8 cellular contexts compared by ENCODE assay signal in the genomic region with DNA sequence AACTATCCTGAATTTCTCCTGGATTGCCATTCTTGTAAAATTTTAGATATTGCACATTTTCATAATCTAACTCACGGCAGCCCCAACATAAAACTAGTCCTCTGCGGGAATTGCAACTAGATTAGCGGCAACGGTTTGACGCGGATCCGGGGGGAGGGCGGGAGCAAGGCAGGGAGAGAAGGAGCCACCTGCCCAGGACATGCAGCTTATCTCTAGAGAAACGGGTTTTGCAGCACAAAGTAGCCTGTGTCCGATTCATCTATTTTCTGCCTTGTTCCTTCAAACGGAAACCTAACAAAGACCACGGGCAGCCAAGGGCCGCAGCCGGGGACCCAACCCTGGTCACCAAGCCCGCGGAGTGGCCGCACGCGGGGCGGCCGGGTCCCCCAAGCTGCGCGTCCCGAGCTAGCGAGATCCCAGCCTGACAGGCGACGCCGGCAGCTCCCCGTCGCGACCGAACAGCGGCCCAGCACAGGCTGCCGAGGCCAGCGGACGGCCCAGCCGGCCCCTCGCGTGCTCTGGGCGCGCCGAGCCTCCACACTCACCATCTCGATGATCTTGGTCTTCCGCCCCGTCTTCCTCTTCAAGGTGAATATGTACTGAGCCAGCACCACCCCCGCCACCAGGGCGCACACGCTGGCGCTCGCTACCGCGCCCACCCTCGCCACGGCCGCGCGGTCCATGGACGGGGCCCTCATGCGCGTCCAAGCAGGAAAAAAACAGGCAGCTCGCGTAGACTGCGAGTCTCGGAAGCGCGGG. TPM values are rescaled to one million over a fixed set of nuclear protein-coding genes. Genes with fewer than 3 reads are reported as not detected.
DNase-seq lines count a peak whose midpoint lies in the region; ATAC-seq and TF ChIP-seq lines count a peak whose summit lies in the region.

TSS of gene NT5C3A (minus strand) at position 754 of the 759 bp plus-strand sequence. CDS start at position 683, 71 bp downstream.

- H3K27ac ChIP-seq in C4-2B (peak within 1 kb of the TSS; percentile 89), adipose tissue (ENCODE audit: low read depth, low read length) (no peak within 1 kb of the TSS)

- no peaks in the 10 kb centered on the region for H3K27me3 Mint-ChIP-seq in progenitor cell of endocrine pancreas

- 0 to 1% (median 1%) methylated on average over 58 to 66 of the region's 66 CpGs for WGBS in adipose tissue, 3 donors

- ATAC-seq in GM19023 (IDR thresholded peaks at IDR 0.05; ENCODE audit: unreplicated experiment) (peak; percentile 43), HG03139 (IDR thresholded peaks at IDR 0.05; ENCODE audit: unreplicated experiment) (peak; percentile 5), left ventricle myocardium superior (peak; percentile 61)

- intact Hi-C loops in left ventricle myocardium superior (cut with micrococcal nuclease), result no loop called here

- H3K4me1 Mint-ChIP-seq in progenitor cell of endocrine pancreas (ENCODE audit: low read depth), result peaks cover 18% of the 10 kb centered on the region

- H3K27ac Mint-ChIP-seq in progenitor cell of endocrine pancreas, result peak within 1 kb of the TSS; percentile 97

- peaks cover 23% of the 10 kb centered on the region for H3K36me3 Mint-ChIP-seq in progenitor cell of endocrine pancreas (ENCODE audit: insufficient read depth)

- peak within 1 kb of the TSS; percentile 93 for H3K4me3 Mint-ChIP-seq in progenitor cell of endocrine pancreas (ENCODE audit: low read depth)

- peaks cover 24% of the 10 kb centered on the region for H3K9me3 Mint-ChIP-seq in progenitor cell of endocrine pancreas (ENCODE audit: low read depth)

- DNase-seq in OCI-M1 (lab: John Stamatoyannopoulos, UW), result peak; percentile 44
- no peak for DNase-seq in left ventricle myocardium superior
- peak; percentile 47 for DNase-seq in progenitor cell of endocrine pancreas (ENCODE audit: low spot score, unreplicated experiment)
- DNase-seq in NK-92 (lab: John Stamatoyannopoulos, UW; ENCODE audit: unreplicated experiment), result no peak

- no peak for TF ChIP-seq CTCF in C4-2B (conservative IDR thresholded peaks at IDR 0.05)
- no peak for TF ChIP-seq CTCF in progenitor cell of endocrine pancreas (IDR thresholded peaks at IDR 0.05; ENCODE audit: unreplicated experiment)

RNA-seq across cellular contexts. Expression of gene NT5C3A, which starts in this region (rescaled TPM):
- 10 to 100 TPM; 13.6 to 28.3 (median 14.3) TPM for polyA plus RNA-seq in adipose tissue
- total RNA-seq in left ventricle myocardium superior, result 28.4 TPM
- 35.0 and 36.1 TPM in 2 replicates for total RNA-seq in progenitor cell of endocrine pancreas

Comparison
In these comparisons a context has a peak if more than half of its experiments do, and no peak if none do; other contexts are left out.
1. ATAC-seq: peak in every context shown above with its lines; median percentile 61 in left ventricle myocardium superior; 43 in GM19023; 5 in HG03139.
2. DNase-seq: peak in OCI-M1 (single experiment) and progenitor cell of endocrine pancreas (single experiment); none in left ventricle myocardium superior (single experiment) and NK-92 (single experiment).